Comparison of ENCODE assay signal across 9 cellular contexts in genomic region chr18:5630057-5630765, GRCh38.
DNase-seq lines count a peak whose midpoint lies in the region; ATAC-seq, FAIRE-seq and TF ChIP-seq lines count a peak whose summit lies in the region.
"Had no signal": no experiment of that assay in that cellular context is flagged by ENCODE, and none has a peak within 500 bp of the region (broad histone marks: within the 10 kb centered on the region; RNA-seq: fewer than 3 reads in every experiment).

No MANE protein-coding gene starts in this region.

- H3K27ac ChIP-seq in endothelial cell of umbilical vein (ENCODE audit: insufficient read depth, low read depth, low read length): no peak overlapping the region
- H3K27ac ChIP-seq: epithelial cell of prostate had no signal

- TF ChIP-seq CTCF in AG10803 (conservative IDR thresholded peaks at IDR 0.05; ENCODE audit: low read length) (no peak), endothelial cell of umbilical vein (IDR thresholded peaks at IDR 0.05; ENCODE audit: extremely low read depth in 1 of 2, insufficient read depth in 1 of 2, low read depth in 1 of 2, low read length in 2 of 2) (no peak)

- H3K36me3 Mint-ChIP-seq in memory B cell: no peaks in the 10 kb centered on the region
- no peaks in the 10 kb centered on the region for H3K36me3 Mint-ChIP-seq in stimulated activated naive B cell treated with anti-CD40 and anti-IgM and Interleukin-4, amounts not matched to agents 10 μg/mL and 1 μg/mL and 100 μg/mL, for 72 hours

- BruUV-seq in endothelial cell of umbilical vein (replicated peaks; lab: Mats Ljungman, UMichigan): no TSS peak

- no peaks in the 10 kb centered on the region for H3K9me3 ChIP-seq in endothelial cell of umbilical vein (replicated peaks; ENCODE audit: control insufficient read depth, insufficient read depth, low read length)

- H3K9ac ChIP-seq in endothelial cell of umbilical vein (replicated peaks; ENCODE audit: extremely low read depth, insufficient read depth, low read length): no peak overlapping the region

- H3K27me3 ChIP-seq in endothelial cell of umbilical vein (ENCODE audit: control insufficient read depth in 2 of 2, insufficient read depth in 2 of 2, low read length in 2 of 2): peaks cover 27 to 35% of the 10 kb centered on the region in 2 experiments

- POLR2A ChIA-PET in endothelial cell of umbilical vein (lab: Charles Lee): interaction anchor here (0.6 to 0.7 kb wide), 2 partner anchors 31 to 1290 kb away, joined by 3 read pairs; no protein-coding TSS in a partner anchor

- H3K4me3 Mint-ChIP-seq in memory B cell: no peak overlapping the region
- peak overlapping the region in 1 of 2 donors; percentile 78 for H3K4me3 Mint-ChIP-seq in stimulated activated naive B cell treated with anti-CD40 and anti-IgM and Interleukin-4, amounts not matched to agents 10 μg/mL and 1 μg/mL and 100 μg/mL, for 72 hours

- no peak overlapping the region for H3K27ac Mint-ChIP-seq in memory B cell
- H3K27ac Mint-ChIP-seq in stimulated activated naive B cell treated with anti-CD40 and anti-IgM and Interleukin-4, amounts not matched to agents 10 μg/mL and 1 μg/mL and 100 μg/mL, for 72 hours: no peak overlapping the region

- H3K4me1 ChIP-seq in endothelial cell of umbilical vein (ENCODE audit: control insufficient read depth, extremely low read depth, insufficient read depth, low read length): peaks cover 19% of the 10 kb centered on the region

- H4K20me1 ChIP-seq in endothelial cell of umbilical vein (replicated peaks; ENCODE audit: control insufficient read depth, extremely low read depth, insufficient read depth, low read length): no peaks in the 10 kb centered on the region

- H3K9me1 ChIP-seq in endothelial cell of umbilical vein (replicated peaks; ENCODE audit: control insufficient read depth, extremely low read depth, insufficient read depth, low read length): no peaks in the 10 kb centered on the region

- H3K9me3 Mint-ChIP-seq in memory B cell: peaks cover under 1% of the 10 kb centered on the region
- H3K9me3 Mint-ChIP-seq in stimulated activated naive B cell treated with anti-CD40 and anti-IgM and Interleukin-4, amounts not matched to agents 10 μg/mL and 1 μg/mL and 100 μg/mL, for 72 hours: no peaks in the 10 kb centered on the region

- H3K4me1 Mint-ChIP-seq in memory B cell: no peaks in the 10 kb centered on the region
- H3K4me1 Mint-ChIP-seq in stimulated activated naive B cell treated with anti-CD40 and anti-IgM and Interleukin-4, amounts not matched to agents 10 μg/mL and 1 μg/mL and 100 μg/mL, for 72 hours: peaks cover 0 to 6% of the 10 kb centered on the region in 2 donors

- H3K4me2 ChIP-seq in endothelial cell of umbilical vein (ENCODE audit: insufficient read depth, low read length): peak overlapping the region; percentile 84

- peaks cover 14% of the 10 kb centered on the region for H3K27me3 Mint-ChIP-seq in memory B cell
- peaks cover 28 to 40% of the 10 kb centered on the region in 2 donors for H3K27me3 Mint-ChIP-seq in stimulated activated naive B cell treated with anti-CD40 and anti-IgM and Interleukin-4, amounts not matched to agents 10 μg/mL and 1 μg/mL and 100 μg/mL, for 72 hours

- CTCF ChIA-PET in endothelial cell of umbilical vein (lab: Charles Lee): interaction anchor here (0.6 to 1.8 kb wide), 2 partner anchors 83 to 160 kb away, joined by 3 to 4 read pairs; no protein-coding TSS in a partner anchor

- dilution Hi-C loops in endothelial cell of umbilical vein (cut with MboI; ENCODE audit: extremely low pct_ligation_motif_present, low sequenced_read_pairs): no loop called here

- H2AFZ ChIP-seq in endothelial cell of umbilical vein (ENCODE audit: low read depth, low read length): peak overlapping the region; percentile 96

- peak; percentile 50 for ATAC-seq in GM19043 (IDR thresholded peaks at IDR 0.05; ENCODE audit: low read depth, unreplicated experiment)
- peak; percentile 52 for ATAC-seq in HG03565 (IDR thresholded peaks at IDR 0.05; ENCODE audit: unreplicated experiment)
- peak; percentile 60 for ATAC-seq in memory B cell (ENCODE audit: low read depth)
- peak; percentile 75 to 79 for ATAC-seq in stimulated activated naive B cell treated with anti-CD40 and anti-IgM and Interleukin-4, amounts not matched to agents 10 μg/mL and 1 μg/mL and 100 μg/mL, for 72 hours (replicated peaks)

- H3K4me3 ChIP-seq in AG10803 (ENCODE audit: low read length) (peak overlapping the region; percentile 54), endothelial cell of umbilical vein (replicated peaks in 1 of 3; ENCODE audit: insufficient read depth in 1 of 3, low read depth in 1 of 3, low read length in 3 of 3) (peak overlapping the region; percentile 55 to 63 (median 61))

- H3K36me3 ChIP-seq in endothelial cell of umbilical vein (ENCODE audit: control insufficient read depth in 2 of 2, extremely low read depth in 1 of 2, insufficient read depth in 2 of 2, low read length in 2 of 2): no peaks in the 10 kb centered on the region

- DNase-seq in AG10803 (ENCODE audit: low read depth): peak; percentile 16
- peak; percentile 59 for DNase-seq in SKM-1 treated with dmso at 0.1 percent for 144 hours (lab: John Stamatoyannopoulos, UW; ENCODE audit: unreplicated experiment)
- peak; percentile 65 for DNase-seq in endothelial cell of umbilical vein (ENCODE audit: low read depth, low spot score)
- DNase-seq in memory B cell (ENCODE audit: low spot score in 2 of 2): no peak
- peak; percentile 8 for DNase-seq in stimulated activated naive B cell treated with anti-CD40 and anti-IgM and Interleukin-4, amounts not matched to agents 10 μg/mL and 1 μg/mL and 100 μg/mL, for 72 hours
- DNase-seq in effector CD8-positive, alpha-beta T cell (lab: John Stamatoyannopoulos, UW): no peak

- FAIRE-seq in endothelial cell of umbilical vein (lab: Jason Lieb, UNC): no peak

- no peak for TF ChIP-seq POLR2A in endothelial cell of umbilical vein (IDR thresholded peaks at IDR 0.05; ENCODE audit: low read depth, low read length)

- intact Hi-C loops in endothelial cell of umbilical vein (cut with micrococcal nuclease): loop anchor here (5.0 kb wide), 1 partner anchor 393 kb away; no protein-coding TSS in a partner anchor

- no peaks in the 10 kb centered on the region for H3K79me2 ChIP-seq in endothelial cell of umbilical vein (ENCODE audit: control insufficient read depth, insufficient read depth, low read length)

TF ChIP-seq in endothelial cell of umbilical vein, 7 proteins besides CTCF, POLR2A, EP300 and RAD21:
- TF ChIP-seq POLR2AphosphoS5 (IDR thresholded peaks at IDR 0.05; ENCODE audit: insufficient read depth, low read depth, low read length) (no peak), FOS (IDR thresholded peaks at IDR 0.05; ENCODE audit: borderline replicate concordance, insufficient read depth, low read length) (no peak), JUN (IDR thresholded peaks at IDR 0.05; ENCODE audit: borderline replicate concordance, insufficient read depth, insufficient read length, low read depth) (no peak), MYC (IDR thresholded peaks at IDR 0.05; ENCODE audit: low read depth, low read length) (no peak), EZH2 (IDR thresholded peaks at IDR 0.05; ENCODE audit: borderline replicate concordance, low read depth, low read length, severe bottlenecking) (no peak), MAX (IDR thresholded peaks at IDR 0.05; ENCODE audit: insufficient read depth, insufficient read length) (no peak), GATA2 (IDR thresholded peaks at IDR 0.05; ENCODE audit: insufficient read depth, insufficient read length, low read depth, low read length) (no peak)
TF ChIP-seq in endothelial cell of umbilical vein: peak in this region for 0.

Comparison
In these comparisons a context has a peak if more than half of its experiments do, and no peak if none do; other contexts are left out.
1. DNase-seq: peak in AG10803 (single experiment), SKM-1 treated with dmso at 0.1 percent for 144 hours (single experiment), endothelial cell of umbilical vein (single experiment) and stimulated activated naive B cell treated with anti-CD40 and anti-IgM and Interleukin-4, amounts not matched to agents 10 μg/mL and 1 μg/mL and 100 μg/mL, for 72 hours (single experiment); none in memory B cell (0 of 2) and effector CD8-positive, alpha-beta T cell (single experiment).
2. Peak in every context shown above with its lines, with median percentiles within 50 percentile points of each other: ATAC-seq.